Comparison of ENCODE assay signal across 8 cellular contexts in the genomic region with DNA sequence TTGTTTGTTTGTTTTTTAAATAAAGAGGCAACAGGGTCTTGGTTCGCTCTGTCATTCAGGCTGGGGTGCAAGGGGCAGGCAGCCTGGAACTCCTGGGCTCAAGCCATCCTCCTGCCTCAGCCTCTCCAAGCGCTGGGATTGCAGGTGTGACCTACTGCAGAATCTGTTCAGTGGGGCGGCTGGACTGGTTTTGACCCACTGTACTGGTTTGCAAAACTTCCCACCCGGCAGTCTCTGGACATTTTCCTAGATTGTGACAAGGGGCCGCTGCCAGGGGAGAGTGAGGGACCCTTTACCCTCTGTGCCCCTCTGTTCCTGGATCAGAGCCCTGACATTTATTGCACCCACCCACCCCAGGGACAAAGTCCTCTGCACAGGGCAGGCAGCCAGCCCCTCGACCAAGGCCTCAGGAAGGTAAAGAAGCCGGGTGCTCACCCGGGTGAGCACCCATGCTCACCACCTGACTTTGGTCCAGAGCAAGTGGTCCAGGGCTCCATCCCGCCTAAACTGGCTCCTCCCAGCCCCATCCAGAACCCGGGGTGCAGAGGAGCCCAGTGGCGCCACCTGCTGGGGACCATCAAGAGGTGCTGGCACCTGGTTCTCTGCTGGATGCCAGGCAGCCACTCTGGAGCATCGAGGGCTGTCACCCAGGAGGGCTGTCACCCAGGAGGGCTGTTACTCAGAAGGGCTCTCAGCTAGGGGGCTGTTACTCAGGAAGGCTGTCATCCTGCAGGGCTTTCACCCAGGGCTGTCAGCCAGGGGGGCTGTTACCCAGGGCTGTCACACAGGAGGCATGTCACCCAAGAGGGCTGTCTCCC.
DNase-seq lines count a peak whose midpoint lies in the region; ATAC-seq and TF ChIP-seq lines count a peak whose summit lies in the region.

No MANE protein-coding gene starts in this region.

- H3K79me2 ChIP-seq in neural progenitor cell (ENCODE audit: low read depth), result no peaks in the 10 kb centered on the region

- peaks cover 24 to 53% of the 10 kb centered on the region in 2 donors for H3K27me3 Mint-ChIP-seq in effector memory CD8-positive, alpha-beta T cell
- H3K27me3 Mint-ChIP-seq in neural progenitor cell (ENCODE audit: insufficient read depth, low read depth), result peaks cover 8% of the 10 kb centered on the region

- DNase-seq in D341Med (ENCODE audit: low spot score) (peak; percentile 65), SW480 (ENCODE audit: low spot score) (peak; percentile 25), neural progenitor cell (ENCODE audit: low spot score) (peak; percentile 71)
- peak; percentile 5 to 12 (median 10) for DNase-seq in effector memory CD8-positive, alpha-beta T cell

- H3K36me3 ChIP-seq in neural progenitor cell, result no peaks in the 10 kb centered on the region

- no peak overlapping the region for H3K4me2 ChIP-seq in neural progenitor cell

- H3K27me3 ChIP-seq in neural progenitor cell, result no peaks in the 10 kb centered on the region

- no peak overlapping the region for H3K27ac ChIP-seq in neural progenitor cell

- no peak overlapping the region for H3K27ac Mint-ChIP-seq in effector memory CD8-positive, alpha-beta T cell
- H3K27ac Mint-ChIP-seq in neural progenitor cell, result no peak overlapping the region

- H3K9me3 Mint-ChIP-seq in effector memory CD8-positive, alpha-beta T cell, result peaks cover 0 to 3% of the 10 kb centered on the region in 2 donors
- peaks cover 7% of the 10 kb centered on the region for H3K9me3 Mint-ChIP-seq in neural progenitor cell

- peak; percentile 81 for TF ChIP-seq CTCF in neural progenitor cell (IDR thresholded peaks at IDR 0.05)

- ATAC-seq in HG02885 (IDR thresholded peaks at IDR 0.05; ENCODE audit: poor library complexity, unreplicated experiment), result peak; percentile 39
- peak; percentile 37 for ATAC-seq in effector memory CD8-positive, alpha-beta T cell (replicated peaks)
- no peak for ATAC-seq in HG03135 (IDR thresholded peaks at IDR 0.05; ENCODE audit: unreplicated experiment)
- no peak for ATAC-seq in HG03095 (IDR thresholded peaks at IDR 0.05; ENCODE audit: unreplicated experiment)
- ATAC-seq in GM18907 (IDR thresholded peaks at IDR 0.05; ENCODE audit: unreplicated experiment), result no peak

- H3K9me3 ChIP-seq in neural progenitor cell (ENCODE audit: low read depth), result no peaks in the 10 kb centered on the region

- no peaks in the 10 kb centered on the region for H3K4me1 Mint-ChIP-seq in effector memory CD8-positive, alpha-beta T cell (ENCODE audit: low read depth in 2 of 2)
- no peaks in the 10 kb centered on the region for H3K4me1 Mint-ChIP-seq in neural progenitor cell

- H3K4me1 ChIP-seq in neural progenitor cell, result no peaks in the 10 kb centered on the region

- no peak overlapping the region for H3K9ac ChIP-seq in neural progenitor cell

- no peak overlapping the region for H3K4me3 ChIP-seq in neural progenitor cell

- no peaks in the 10 kb centered on the region for H3F3A ChIP-seq in neural progenitor cell (ENCODE audit: low read depth)

- no peaks in the 10 kb centered on the region for H3K36me3 Mint-ChIP-seq in effector memory CD8-positive, alpha-beta T cell (ENCODE audit: insufficient read depth)
- H3K36me3 Mint-ChIP-seq in neural progenitor cell, result no peaks in the 10 kb centered on the region

- no peak overlapping the region for H3K4me3 Mint-ChIP-seq in effector memory CD8-positive, alpha-beta T cell
- H3K4me3 Mint-ChIP-seq in neural progenitor cell, result no peak overlapping the region

- no peak overlapping the region for H2AFZ ChIP-seq in neural progenitor cell (replicated peaks)

- no peaks in the 10 kb centered on the region for H4K20me1 ChIP-seq in neural progenitor cell (ENCODE audit: low read depth)

Comparison
In these comparisons a context has a peak if more than half of its experiments do, and no peak if none do; other contexts are left out.
1. DNase-seq: peak in every context shown above with its lines; median percentile 71 in neural progenitor cell; 65 in D341Med; 25 in SW480; 10 in effector memory CD8-positive, alpha-beta T cell.
2. ATAC-seq: peak in HG02885 (single experiment) and effector memory CD8-positive, alpha-beta T cell (single experiment); none in HG03135 (single experiment), HG03095 (single experiment) and GM18907 (single experiment).